In genomic region chr5:129724222-129724621, GRCh38 we compare ENCODE assay signal across 26 cellular contexts. TPM values are rescaled to one million over a fixed set of nuclear protein-coding genes. Genes with fewer than 3 reads are reported as not detected.
"Had no signal": no experiment of that assay in that cellular context is flagged by ENCODE, and none has a peak within 500 bp of the region (broad histone marks: within the 10 kb centered on the region; RNA-seq: fewer than 3 reads in every experiment).

No MANE protein-coding gene starts in this region.

- H3K27me3 Mint-ChIP-seq: activated CD4-positive, alpha-beta memory T cell treated with anti-CD3 and anti-CD28 coated beads, Interleukin-2, amount 10 ng/mL, durations not matched to agents 7 days and 5 days; activated CD4-positive, alpha-beta T cell treated with anti-CD3 and anti-CD28 coated beads for 36 hours; activated naive CD4-positive, alpha-beta T cell treated with anti-CD3 and anti-CD28 coated beads, Interleukin-2, amount 10 ng/mL, durations not matched to agents 7 days and 5 days; activated naive CD8-positive, alpha-beta T cell treated with anti-CD3 and anti-CD28 coated beads for 36 hours had no signal

- H3K9me3 ChIP-seq: breast epithelium, Peyer's patch, SJCRH30, SK-N-SH had no signal

- H3K4me1 ChIP-seq: breast epithelium, Peyer's patch, SJCRH30 had no signal

- H3K9ac ChIP-seq: SK-N-SH had no signal

- H3K4me3 ChIP-seq: breast epithelium, Peyer's patch, SJCRH30 had no signal

- H3K27ac Mint-ChIP-seq: activated CD4-positive, alpha-beta memory T cell treated with anti-CD3 and anti-CD28 coated beads, Interleukin-2, amount 10 ng/mL, durations not matched to agents 7 days and 5 days; activated CD4-positive, alpha-beta T cell treated with anti-CD3 and anti-CD28 coated beads for 36 hours; activated naive CD4-positive, alpha-beta T cell treated with anti-CD3 and anti-CD28 coated beads, Interleukin-2, amount 10 ng/mL, durations not matched to agents 7 days and 5 days; activated naive CD8-positive, alpha-beta T cell treated with anti-CD3 and anti-CD28 coated beads for 36 hours; activated T-cell treated with anti-CD3 and anti-CD28 coated beads, Interleukin-2, amount 50 U/mL, for 72 hours; activated T-helper 2 cell treated with anti-CD3 and anti-CD28 coated beads, Interferon-gamma antibody, Interleukin-2, Interleukin-4, amounts not matched to agents 10 μg/mL and 5 μg/mL and 100 μg/mL, durations not matched to agents 14 hours and 24 hours and 36 hours had no signal

- H3K36me3 Mint-ChIP-seq: activated naive CD4-positive, alpha-beta T cell treated with anti-CD3 and anti-CD28 coated beads, Interleukin-2, amount 10 ng/mL, durations not matched to agents 7 days and 5 days; activated naive CD8-positive, alpha-beta T cell treated with anti-CD3 and anti-CD28 coated beads for 36 hours had no signal

- H3K4me3 Mint-ChIP-seq: activated CD4-positive, alpha-beta memory T cell treated with anti-CD3 and anti-CD28 coated beads, Interleukin-2, amount 10 ng/mL, durations not matched to agents 7 days and 5 days; activated CD4-positive, alpha-beta T cell treated with anti-CD3 and anti-CD28 coated beads for 36 hours; activated naive CD4-positive, alpha-beta T cell treated with anti-CD3 and anti-CD28 coated beads, Interleukin-2, amount 10 ng/mL, durations not matched to agents 7 days and 5 days; activated naive CD8-positive, alpha-beta T cell treated with anti-CD3 and anti-CD28 coated beads for 36 hours; activated T-cell treated with anti-CD3 and anti-CD28 coated beads, Interleukin-2, amount 50 U/mL, for 72 hours had no signal

- H3K27ac ChIP-seq: breast epithelium, Peyer's patch, RWPE1, SJCRH30, VCaP had no signal

- H3K4me1 Mint-ChIP-seq: activated CD4-positive, alpha-beta memory T cell treated with anti-CD3 and anti-CD28 coated beads, Interleukin-2, amount 10 ng/mL, durations not matched to agents 7 days and 5 days; activated CD4-positive, alpha-beta T cell treated with anti-CD3 and anti-CD28 coated beads for 36 hours; activated naive CD4-positive, alpha-beta T cell treated with anti-CD3 and anti-CD28 coated beads, Interleukin-2, amount 10 ng/mL, durations not matched to agents 7 days and 5 days; activated naive CD8-positive, alpha-beta T cell treated with anti-CD3 and anti-CD28 coated beads for 36 hours had no signal

- H3K27me3 ChIP-seq: breast epithelium, Peyer's patch, SJCRH30 had no signal

- H3K4me2 ChIP-seq: SK-N-SH had no signal

- H3K9me3 Mint-ChIP-seq: activated CD4-positive, alpha-beta memory T cell treated with anti-CD3 and anti-CD28 coated beads, Interleukin-2, amount 10 ng/mL, durations not matched to agents 7 days and 5 days; activated naive CD4-positive, alpha-beta T cell treated with anti-CD3 and anti-CD28 coated beads, Interleukin-2, amount 10 ng/mL, durations not matched to agents 7 days and 5 days; activated naive CD8-positive, alpha-beta T cell treated with anti-CD3 and anti-CD28 coated beads for 36 hours; activated T-cell treated with anti-CD3 and anti-CD28 coated beads, Interleukin-2, amount 50 U/mL, for 72 hours; activated T-helper 2 cell treated with anti-CD3 and anti-CD28 coated beads, Interferon-gamma antibody, Interleukin-2, Interleukin-4, amounts not matched to agents 10 μg/mL and 5 μg/mL and 100 μg/mL, durations not matched to agents 14 hours and 24 hours and 36 hours had no signal

- DNase-seq: activated CD4-positive, alpha-beta memory T cell treated with anti-CD3 and anti-CD28 coated beads, Interleukin-2, amount 10 ng/mL, durations not matched to agents 7 days and 5 days; activated CD4-positive, alpha-beta T cell treated with anti-CD3 and anti-CD28 coated beads for 36 hours; activated CD4-positive, alpha-beta T cell treated with anti-CD3 and anti-CD28 coated beads, Interleukin-2, amount 50 U/mL, for 1 hour; activated gamma-delta T cell treated with Interleukin-2 at 50 U/mL for 16 hours; activated naive CD4-positive, alpha-beta T cell treated with anti-CD3 and anti-CD28 coated beads, Interleukin-2, amount 10 ng/mL, durations not matched to agents 7 days and 5 days; activated naive CD8-positive, alpha-beta T cell treated with anti-CD3 and anti-CD28 coated beads for 36 hours; activated T-cell treated with anti-CD3 and anti-CD28 coated beads, Interleukin-2, amount 50 U/mL, for 72 hours; Karpas-422; MM.1S; NCI-H1105; NCI-H1436; NCI-H187; NCI-H510A treated with DMSO at 0.1 percent for 48 hours; NK-92 treated with Interleukin-12 subunit alpha and Interleukin-12 subunit beta, amount 100 ng/mL, for 24 hours; Peyer's patch; Right ventricle myocardium superior; SJCRH30; SK-N-SH; T-helper 1 cell had no signal

- H3K36me3 ChIP-seq: breast epithelium, Peyer's patch, SJCRH30 had no signal

RNA-seq across cellular contexts. Expression of gene MINAR2, which starts 23.7 kb away (rescaled TPM):
- total RNA-seq: activated CD4-positive, alpha-beta memory T cell treated with anti-CD3 and anti-CD28 coated beads, Interleukin-2, amount 10 ng/mL, durations not matched to agents 7 days and 5 days; activated CD4-positive, alpha-beta T cell treated with anti-CD3 and anti-CD28 coated beads for 36 hours; activated CD8-positive, alpha-beta memory T cell treated with anti-CD3 and anti-CD28 coated beads for 36 hours; activated naive CD8-positive, alpha-beta T cell treated with anti-CD3 and anti-CD28 coated beads for 36 hours; activated T-cell treated with anti-CD3 and anti-CD28 coated beads, Interleukin-2, amount 50 U/mL, for 72 hours; activated T-helper 2 cell treated with anti-CD3 and anti-CD28 coated beads, Interferon-gamma antibody, Interleukin-2, Interleukin-4, amounts not matched to agents 10 μg/mL and 5 μg/mL and 100 μg/mL, durations not matched to agents 14 hours and 24 hours and 36 hours; breast epithelium; Peyer's patch; Right ventricle myocardium superior; SJCRH30; T-helper 2 cell treated with Interferon-gamma antibody and Interleukin-4, amounts not matched to agents 100 ng/mL and 5 ng/mL, for 36 hours had no signal
- polyA plus RNA-seq: adipose tissue, SK-N-SH had no signal
